7 cellular contexts compared by ENCODE assay signal in the genomic region with DNA sequence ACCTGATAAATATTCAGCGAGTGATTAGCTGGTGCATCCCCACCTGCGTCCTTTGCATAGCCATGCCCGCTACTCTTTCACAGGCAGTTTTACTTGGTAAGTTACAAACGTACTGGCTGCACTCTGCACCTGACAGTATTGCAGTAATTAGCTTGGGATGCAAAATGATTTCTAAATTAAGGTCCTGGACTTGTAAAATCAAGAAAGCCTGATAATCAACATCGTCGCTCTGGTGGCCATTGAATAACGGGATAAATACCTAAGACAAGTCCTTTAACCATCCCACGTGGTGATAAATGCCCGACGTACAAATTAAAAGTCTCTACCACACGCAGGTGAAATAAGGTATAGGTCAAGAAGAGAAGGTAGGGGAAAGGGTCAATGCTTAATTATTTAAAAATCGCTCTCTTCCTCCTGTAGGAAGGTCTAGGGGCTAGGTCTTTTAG. TPM values are rescaled to one million over a fixed set of nuclear protein-coding genes. Genes with fewer than 3 reads are reported as not detected.
A peak's percentile ranks its signal among the peaks of the same experiment; 100 is the strongest.
DNase-seq lines count a peak whose midpoint lies in the region; ATAC-seq and TF ChIP-seq lines count a peak whose summit lies in the region.

No MANE protein-coding gene starts in this region.

- no peaks in the 10 kb centered on the region for H3K27me3 Mint-ChIP-seq in activated CD4-positive, alpha-beta memory T cell treated with anti-CD3 and anti-CD28 coated beads for 36 hours
- peaks cover 40% of the 10 kb centered on the region for H3K27me3 Mint-ChIP-seq in stimulated activated memory B cell treated with anti-CD40 and anti-IgM and Interleukin-4, amounts not matched to agents 10 μg/mL and 1 μg/mL and 100 μg/mL, for 72 hours

- H3K4me3 Mint-ChIP-seq in activated CD4-positive, alpha-beta memory T cell treated with anti-CD3 and anti-CD28 coated beads for 36 hours: peak overlapping the region; percentile 76
- H3K4me3 Mint-ChIP-seq in stimulated activated memory B cell treated with anti-CD40 and anti-IgM and Interleukin-4, amounts not matched to agents 10 μg/mL and 1 μg/mL and 100 μg/mL, for 72 hours: peak overlapping the region; percentile 85

- peak overlapping the region; percentile 53 for H3K27ac Mint-ChIP-seq in activated CD4-positive, alpha-beta memory T cell treated with anti-CD3 and anti-CD28 coated beads for 36 hours
- peak overlapping the region; percentile 65 for H3K27ac Mint-ChIP-seq in stimulated activated memory B cell treated with anti-CD40 and anti-IgM and Interleukin-4, amounts not matched to agents 10 μg/mL and 1 μg/mL and 100 μg/mL, for 72 hours

- DNase-seq in HEK293T (ENCODE audit: extremely low spot score): no peak
- no peak for DNase-seq in activated CD4-positive, alpha-beta memory T cell treated with anti-CD3 and anti-CD28 coated beads for 36 hours
- DNase-seq in posterior vena cava (ENCODE audit: low spot score): no peak
- no peak for DNase-seq in activated gamma-delta T cell treated with Interleukin-2 at 50 U/mL for 16 hours
- DNase-seq in DMS53 treated with DMSO at 0.1 percent for 48 hours (lab: John Stamatoyannopoulos, UW; ENCODE audit: unreplicated experiment): no peak

- POLR2A ChIA-PET in HEK293T (lab: Yijun Ruan, JAX): interaction anchor here (1.7 kb wide), 1 partner anchor 47 kb away, joined by 4 read pairs; no protein-coding TSS in a partner anchor
- POLR2A ChIA-PET in activated CD4-positive, alpha-beta memory T cell treated with anti-CD3 and anti-CD28 coated beads for 36 hours (lab: Charles Lee): no interaction called here

- H3K9me3 Mint-ChIP-seq in activated CD4-positive, alpha-beta memory T cell treated with anti-CD3 and anti-CD28 coated beads for 36 hours: no peaks in the 10 kb centered on the region
- H3K9me3 Mint-ChIP-seq in stimulated activated memory B cell treated with anti-CD40 and anti-IgM and Interleukin-4, amounts not matched to agents 10 μg/mL and 1 μg/mL and 100 μg/mL, for 72 hours: no peaks in the 10 kb centered on the region

- no peak for ATAC-seq in stimulated activated memory B cell treated with anti-CD40 and anti-IgM and Interleukin-4, amounts not matched to agents 10 μg/mL and 1 μg/mL and 100 μg/mL, for 72 hours

- intact Hi-C loops in activated CD4-positive, alpha-beta memory T cell treated with anti-CD3 and anti-CD28 coated beads for 36 hours (cut with micrococcal nuclease): no loop called here
- intact Hi-C loops in posterior vena cava (cut with DNase I): no loop called here

- peaks cover 18% of the 10 kb centered on the region for H3K4me1 Mint-ChIP-seq in activated CD4-positive, alpha-beta memory T cell treated with anti-CD3 and anti-CD28 coated beads for 36 hours (ENCODE audit: low read depth)
- H3K4me1 Mint-ChIP-seq in stimulated activated memory B cell treated with anti-CD40 and anti-IgM and Interleukin-4, amounts not matched to agents 10 μg/mL and 1 μg/mL and 100 μg/mL, for 72 hours: peaks cover 14% of the 10 kb centered on the region

- peaks cover 18% of the 10 kb centered on the region for H3K36me3 Mint-ChIP-seq in activated CD4-positive, alpha-beta memory T cell treated with anti-CD3 and anti-CD28 coated beads for 36 hours
- H3K36me3 Mint-ChIP-seq in stimulated activated memory B cell treated with anti-CD40 and anti-IgM and Interleukin-4, amounts not matched to agents 10 μg/mL and 1 μg/mL and 100 μg/mL, for 72 hours: no peaks in the 10 kb centered on the region

- CTCF ChIA-PET in HEK293T (lab: Yijun Ruan, JAX): interaction anchor here (0.7 kb wide), 1 partner anchor 120 kb away, joined by 4 read pairs; no protein-coding TSS in a partner anchor
- CTCF ChIA-PET in activated CD4-positive, alpha-beta memory T cell treated with anti-CD3 and anti-CD28 coated beads for 36 hours (lab: Charles Lee): interaction anchor here (0.7 to 1.2 kb wide), 3 partner anchors 15 to 265 kb away, joined by 3 to 6 read pairs (median 5); no protein-coding TSS in a partner anchor

- peak overlapping the region; percentile 50 for H3K4me3 ChIP-seq in iPS-11a (ENCODE audit: low read depth, low read length)

TF ChIP-seq in HEK293T, 16 proteins besides CTCF, POLR2A, EP300 and RAD21:
- peak; percentile 84 for TF ChIP-seq L3MBTL2 (conservative IDR thresholded peaks at IDR 0.05)
- no peak for TF ChIP-seq FOXM1 (IDR thresholded peaks at IDR 0.05; ENCODE audit: borderline replicate concordance)

RNA-seq across cellular contexts. Expression of gene PRKCA, which starts 1.0 kb away (rescaled TPM):
- total RNA-seq in activated CD4-positive, alpha-beta memory T cell treated with anti-CD3 and anti-CD28 coated beads for 36 hours: 10 to 100 TPM; 75.1 to 78.5 TPM
- total RNA-seq in posterior vena cava: 10 to 100 TPM; 10.9 to 12.4 TPM

Comparison
In these comparisons a context has a peak if more than half of its experiments do, and no peak if none do; other contexts are left out.
1. RNA of gene PRKCA, which starts 1.0 kb away (total RNA-seq): 75.1 to 78.5 TPM in activated CD4-positive, alpha-beta memory T cell treated with anti-CD3 and anti-CD28 coated beads for 36 hours; 10.9 to 12.4 TPM in posterior vena cava; every median in the first group is over 4 times any median in the second.